ENCODE assay signal across 31 cellular contexts in genomic region chr18:2212846-2213245, GRCh38.
"Had no signal": no experiment of that assay in that cellular context is flagged by ENCODE, and none has a peak within 500 bp of the region (broad histone marks: within the 10 kb centered on the region; RNA-seq: fewer than 3 reads in every experiment).

No MANE protein-coding gene starts in this region.

- H3K27me3 ChIP-seq: neural progenitor cell, ovary, spleen, suprapubic skin, testis, tibial artery, transverse colon, upper lobe of right lung, vagina had no signal

- H3K27me3 Mint-ChIP-seq: progenitor cell of endocrine pancreas; stimulated activated memory B cell treated with anti-CD40 and anti-IgM and Interleukin-4, amounts not matched to agents 10 μg/mL and 1 μg/mL and 100 μg/mL, for 72 hours; stimulated activated naive CD8-positive, alpha-beta T cell treated with anti-CD3 and anti-CD28 coated beads, Interleukin-15, amount 100 ng/mL, for 72 hours; type B pancreatic cell had no signal

- H3K27ac ChIP-seq: neural progenitor cell, ovary, parathyroid adenoma, psoas muscle, skin epidermis, spleen, suprapubic skin, testis, tibial artery, transverse colon, upper lobe of right lung, vagina had no signal

- H3K4me1 Mint-ChIP-seq: natural killer cell; nephron; neural progenitor cell; stimulated activated memory B cell treated with anti-CD40 and anti-IgM and Interleukin-4, amounts not matched to agents 10 μg/mL and 1 μg/mL and 100 μg/mL, for 72 hours; stimulated activated naive CD8-positive, alpha-beta T cell treated with anti-CD3 and anti-CD28 coated beads, Interleukin-15, amount 100 ng/mL, for 72 hours had no signal

- ATAC-seq: natural killer cell; psoas muscle; right cardiac atrium; sciatic nerve; stimulated activated memory B cell treated with anti-CD40 and anti-IgM and Interleukin-4, amounts not matched to agents 10 μg/mL and 1 μg/mL and 100 μg/mL, for 72 hours; stimulated activated naive CD8-positive, alpha-beta T cell treated with anti-CD3 and anti-CD28 coated beads, Interleukin-15, amount 100 ng/mL, for 72 hours; stimulated activated naive CD8-positive, alpha-beta T cell treated with anti-CD3 and anti-CD28 coated beads, Interleukin-15, Interleukin-2, amounts not matched to agents 100 U/mL and 50 U/mL, for 24 hours; upper lobe of right lung had no signal

- H3K9me3 ChIP-seq: ovary, psoas muscle, suprapubic skin, testis, tibial artery, transverse colon, upper lobe of right lung, vagina had no signal

- H3K4me3 Mint-ChIP-seq: natural killer cell; nephron; neural progenitor cell; stimulated activated memory B cell treated with anti-CD40 and anti-IgM and Interleukin-4, amounts not matched to agents 10 μg/mL and 1 μg/mL and 100 μg/mL, for 72 hours; stimulated activated naive CD8-positive, alpha-beta T cell treated with anti-CD3 and anti-CD28 coated beads, Interleukin-15, amount 100 ng/mL, for 72 hours; type B pancreatic cell had no signal

- H3K36me3 ChIP-seq: neural progenitor cell, ovary, spleen, suprapubic skin, tibial artery, transverse colon, upper lobe of right lung, vagina had no signal

- H3K4me1 ChIP-seq: neural progenitor cell, parathyroid adenoma, psoas muscle, spleen, suprapubic skin, tibial artery, transverse colon, upper lobe of right lung, vagina had no signal

- H3K36me3 Mint-ChIP-seq: natural killer cell; neural progenitor cell; stimulated activated memory B cell treated with anti-CD40 and anti-IgM and Interleukin-4, amounts not matched to agents 10 μg/mL and 1 μg/mL and 100 μg/mL, for 72 hours; type B pancreatic cell had no signal

- H3K4me2 ChIP-seq: neural progenitor cell, smooth muscle cell had no signal

- H2AFZ ChIP-seq: neural progenitor cell, parathyroid adenoma had no signal

- H3K9ac ChIP-seq: neural progenitor cell, parathyroid adenoma had no signal

- DNase-seq: natural killer cell; occipital lobe; ovary; posterior cingulate gyrus; psoas muscle; right cardiac atrium; spleen; stimulated activated CD4-positive, alpha-beta T cell treated with anti-CD3 and anti-CD28 coated beads, Interleukin-12 subunit alpha, Interleukin-12 subunit beta, amount 100 ng/mL, for 4 hours; stimulated activated CD4-positive, alpha-beta T cell treated with anti-CD3 and anti-CD28 coated beads, Interleukin-1b, Interleukin-23, amount 100 ng/mL, for 48 hours; stimulated activated CD4-positive, alpha-beta T cell treated with anti-CD3 and anti-CD28 coated beads, Interleukin-4, amount 100 ng/mL, for 1 hour; stimulated activated CD4-positive, alpha-beta T cell treated with anti-CD3 and anti-CD28 coated beads, Interleukin-4, amount 100 ng/mL, for 4 hours; stimulated activated CD8-positive, alpha-beta memory T cell treated with anti-CD3 and anti-CD28 coated beads, Interleukin-4, amount 100 ng/mL, for 48 hours; stimulated activated naive CD4-positive, alpha-beta T cell; stimulated activated naive CD8-positive, alpha-beta T cell treated with anti-CD3 and anti-CD28 coated beads, Interleukin-15, amount 100 ng/mL, for 72 hours; stimulated activated naive CD8-positive, alpha-beta T cell treated with anti-CD3 and anti-CD28 coated beads, Interleukin-15, Interleukin-2, amounts not matched to agents 100 U/mL and 50 U/mL, for 24 hours; substantia nigra; testis; tibial artery; transverse colon; upper lobe of right lung had no signal

- H3K9me3 Mint-ChIP-seq: neural progenitor cell, type B pancreatic cell had no signal

- H3K79me2 ChIP-seq: parathyroid adenoma had no signal

- H3K27ac Mint-ChIP-seq: natural killer cell; nephron; neural progenitor cell; progenitor cell of endocrine pancreas; stimulated activated memory B cell treated with anti-CD40 and anti-IgM and Interleukin-4, amounts not matched to agents 10 μg/mL and 1 μg/mL and 100 μg/mL, for 72 hours; stimulated activated naive CD8-positive, alpha-beta T cell treated with anti-CD3 and anti-CD28 coated beads, Interleukin-15, amount 100 ng/mL, for 72 hours; type B pancreatic cell had no signal

- H3K4me3 ChIP-seq: neural progenitor cell, ovary, psoas muscle, skin epidermis, smooth muscle cell, spleen, suprapubic skin, testis, tibial artery, transverse colon, upper lobe of right lung, vagina had no signal
